ENCODE assay signal across 9 cellular contexts in genomic region chr19:8367327-8368001, GRCh38. TPM values are rescaled to one million over a fixed set of nuclear protein-coding genes. Genes with fewer than 3 reads are reported as not detected.
DNase-seq lines count a peak whose midpoint lies in the region; ATAC-seq and TF ChIP-seq lines count a peak whose summit lies in the region.
"Had no signal": no experiment of that assay in that cellular context is flagged by ENCODE, and none has a peak within 500 bp of the region (broad histone marks: within the 10 kb centered on the region; RNA-seq: fewer than 3 reads in every experiment).

No MANE protein-coding gene starts in this region.

- ATAC-seq in SK-N-SH treated with all-trans-retinoic acid at 6 μM for 48 hours (peak; percentile 71), GM21367 (IDR thresholded peaks at IDR 0.05; ENCODE audit: unreplicated experiment) (no peak), HG02970 (IDR thresholded peaks at IDR 0.05; ENCODE audit: low FRiP score, unreplicated experiment) (no peak)

- H3K27ac Mint-ChIP-seq in neural crest cell (ENCODE audit: unreplicated experiment) (no peak overlapping the region), Caco-2 (ENCODE audit: unreplicated experiment) (no peak overlapping the region)
- H3K27ac Mint-ChIP-seq: stimulated activated naive CD8-positive, alpha-beta T cell treated with anti-CD3 and anti-CD28 coated beads, Interleukin-15, Interleukin-2, amounts not matched to agents 100 ng/mL and 50 ng/mL, for 24 hours had no signal

- POLR2A ChIA-PET in Caco-2 (lab: Charles Lee) = no interaction called here

- CTCF ChIA-PET in Caco-2 (lab: Charles Lee) = no interaction called here

- no TSS peak for BruUV-seq in Caco-2 (replicated peaks; lab: Mats Ljungman, UMichigan)

- no peaks in the 10 kb centered on the region for H3K4me1 ChIP-seq in Caco-2

- H3K9me3 Mint-ChIP-seq in neural crest cell (no peaks in the 10 kb centered on the region), Caco-2 (ENCODE audit: unreplicated experiment) (no peaks in the 10 kb centered on the region)
- H3K9me3 Mint-ChIP-seq: stimulated activated naive CD8-positive, alpha-beta T cell treated with anti-CD3 and anti-CD28 coated beads, Interleukin-15, Interleukin-2, amounts not matched to agents 100 ng/mL and 50 ng/mL, for 24 hours had no signal

- H3K36me3 ChIP-seq in Caco-2 (ENCODE audit: control insufficient read depth, insufficient read depth, low read length) = no peaks in the 10 kb centered on the region

- no peaks in the 10 kb centered on the region for H3K36me3 Mint-ChIP-seq in neural crest cell (ENCODE audit: low read depth)
- peaks cover 6% of the 10 kb centered on the region for H3K36me3 Mint-ChIP-seq in Caco-2 (ENCODE audit: insufficient read depth, unreplicated experiment)

- H3K27me3 ChIP-seq in Caco-2 (replicated peaks; ENCODE audit: control insufficient read depth, insufficient read depth, low read length) = no peaks in the 10 kb centered on the region

- H3K4me3 Mint-ChIP-seq in neural crest cell = peak overlapping the region; percentile 11
- no peak overlapping the region for H3K4me3 Mint-ChIP-seq in Caco-2 (ENCODE audit: unreplicated experiment)
- H3K4me3 Mint-ChIP-seq: stimulated activated naive CD8-positive, alpha-beta T cell treated with anti-CD3 and anti-CD28 coated beads, Interleukin-15, Interleukin-2, amounts not matched to agents 100 ng/mL and 50 ng/mL, for 24 hours had no signal

- peaks cover 53% of the 10 kb centered on the region for H3K27me3 Mint-ChIP-seq in neural crest cell (ENCODE audit: low read depth)
- no peaks in the 10 kb centered on the region for H3K27me3 Mint-ChIP-seq in Caco-2 (ENCODE audit: insufficient read depth, unreplicated experiment)

- peaks cover 17% of the 10 kb centered on the region for H3K4me1 Mint-ChIP-seq in neural crest cell
- H3K4me1 Mint-ChIP-seq in Caco-2 (ENCODE audit: low read depth, unreplicated experiment) = peaks cover 7% of the 10 kb centered on the region

- H3K4me3 ChIP-seq in fibroblast of the aortic adventitia (ENCODE audit: low read depth, low read length) = peak overlapping the region; percentile 18
- no peak overlapping the region for H3K4me3 ChIP-seq in Caco-2 (ENCODE audit: low read depth, low read length)

- DNase-seq in DMS153 treated with DMSO at 0.1 percent for 48 hours (lab: John Stamatoyannopoulos, UW; ENCODE audit: unreplicated experiment) = peak; percentile 11
- no peak for DNase-seq in DMS153 (lab: John Stamatoyannopoulos, UW)
- DNase-seq in fibroblast of the aortic adventitia (ENCODE audit: low read depth) = peak; percentile 94
- DNase-seq in neural crest cell (ENCODE audit: low read depth, low spot score) = peak; percentile 32
- no peak for DNase-seq in Caco-2

- TF ChIP-seq CTCF in fibroblast of the aortic adventitia (IDR thresholded peaks at IDR 0.05; ENCODE audit: insufficient read depth, low read length) (no peak), neural crest cell (conservative IDR thresholded peaks at IDR 0.05) (no peak), Caco-2 (IDR thresholded peaks at IDR 0.05; ENCODE audit: insufficient read depth in 1 of 2, low read depth in 1 of 2, low read length in 1 of 2, severe bottlenecking in 1 of 2, unreplicated experiment in 1 of 2) (no peak)

- intact Hi-C loops in Caco-2 (cut with micrococcal nuclease; ENCODE audit: unreplicated experiment) = no loop called here

- H3K9me3 ChIP-seq in Caco-2 = no peaks in the 10 kb centered on the region

TF ChIP-seq in SK-N-SH treated with all-trans-retinoic acid at 6 μM for 48 hours, 23 proteins besides CTCF, POLR2A, EP300 and RAD21:
- no peak for TF ChIP-seq ZNF70 (CRISPR knock-in tag; IDR thresholded peaks at IDR 0.05)
- 0 out of 2 replicates have a peak, but pooled peaks have one; percentile 60 for TF ChIP-seq ZFP3 (CRISPR knock-in tag; IDR thresholded peaks at IDR 0.05)
- TF ChIP-seq CSRNP3 (CRISPR knock-in tag; IDR thresholded peaks at IDR 0.05) = no peak
- TF ChIP-seq TSHZ2 (CRISPR knock-in tag; IDR thresholded peaks at IDR 0.05) = peak; percentile 58; the same call in 1 of the 2 replicates
- TF ChIP-seq TCF4 (CRISPR knock-in tag; IDR thresholded peaks at IDR 0.05; ENCODE audit: borderline replicate concordance) = peak; percentile 64; the same call in 1 of the 2 replicates
- TF ChIP-seq PATZ1 (CRISPR knock-in tag; IDR thresholded peaks at IDR 0.05; ENCODE audit: borderline replicate concordance) = peak; percentile 86; the same call in 1 of the 2 replicates
- TF ChIP-seq PPARA (CRISPR knock-in tag; IDR thresholded peaks at IDR 0.05; ENCODE audit: borderline replicate concordance) = peak; percentile 98

RNA-seq across cellular contexts. Expression of gene ANGPTL4, which starts 3.5 kb away (rescaled TPM):
- total RNA-seq in fibroblast of the aortic adventitia (ENCODE audit: low replicate concordance) (4.4 and 22.8 TPM in 2 replicates), neural crest cell (not detected in 2 replicates), Caco-2 (2022) (0.63 and 1.2 TPM in 2 replicates)

RNA-seq across cellular contexts. Expression of gene RAB11B, which starts 22.7 kb away (rescaled TPM):
- 6.3 and 15.7 TPM in 2 replicates for total RNA-seq in fibroblast of the aortic adventitia (ENCODE audit: low replicate concordance)
- 121 and 135 TPM in 2 replicates for total RNA-seq in neural crest cell
- total RNA-seq in Caco-2 (2022) = 86.3 and 91.3 TPM in 2 replicates

RNA-seq across cellular contexts. Expression of gene KANK3, which starts 24.4 kb away (rescaled TPM):
- total RNA-seq in fibroblast of the aortic adventitia (ENCODE audit: low replicate concordance) (0.09 and 0.16 TPM in 2 replicates), neural crest cell (0.66 and 0.77 TPM in 2 replicates), Caco-2 (2022) (1.1 TPM in 2 replicates)

RNA-seq across cellular contexts. Expression of gene MARCHF2, which starts 45.6 kb away (rescaled TPM):
- total RNA-seq in fibroblast of the aortic adventitia (ENCODE audit: low replicate concordance) (11.1 and 68.2 TPM in 2 replicates), neural crest cell (13.6 and 14.6 TPM in 2 replicates), Caco-2 (2022) (13.8 and 15.2 TPM in 2 replicates)

RNA-seq across cellular contexts. Expression of gene RPS28, which starts 46.2 kb away (rescaled TPM):
- total RNA-seq in fibroblast of the aortic adventitia (ENCODE audit: low replicate concordance) (151 and 174 TPM in 2 replicates), neural crest cell (1,577 and 1,634 TPM in 2 replicates), Caco-2 (2022) (1,515 and 1,601 TPM in 2 replicates)

Comparison
In these comparisons a context has a peak if more than half of its experiments do, and no peak if none do; other contexts are left out.
1. DNase-seq: peak in DMS153 treated with DMSO at 0.1 percent for 48 hours (single experiment), fibroblast of the aortic adventitia (single experiment) and neural crest cell (single experiment); none in DMS153 (single experiment) and Caco-2 (0 of 2).